ENCODE assay signal across 10 cellular contexts in the genomic region with DNA sequence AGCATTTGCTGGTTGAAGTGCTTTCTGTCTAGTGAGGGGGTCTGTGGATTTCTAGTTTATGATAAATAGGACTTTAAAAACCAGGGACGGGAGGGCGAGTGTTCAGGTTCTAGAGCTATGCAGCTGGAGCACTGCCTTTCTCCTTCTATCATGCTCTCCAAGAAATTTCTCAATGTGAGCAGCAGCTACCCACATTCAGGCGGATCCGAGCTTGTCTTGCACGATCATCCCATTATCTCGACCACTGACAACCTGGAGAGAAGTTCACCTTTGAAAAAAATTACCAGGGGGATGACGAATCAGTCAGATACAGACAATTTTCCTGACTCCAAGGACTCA. TPM values are rescaled to one million over a fixed set of nuclear protein-coding genes. Genes with fewer than 3 reads are reported as not detected.
DNase-seq lines count a peak whose midpoint lies in the region; ATAC-seq and TF ChIP-seq lines count a peak whose summit lies in the region.
"Had no signal": no experiment of that assay in that cellular context is flagged by ENCODE, and none has a peak within 500 bp of the region (broad histone marks: within the 10 kb centered on the region; RNA-seq: fewer than 3 reads in every experiment).

TSS of gene TBR1 (plus strand) at position 4 of the 339 bp plus-strand sequence. CDS start at position 118, 114 bp downstream.

- H3K4me3 ChIP-seq in NB4 (ENCODE audit: low read depth, low read length) (no peak within 1 kb of the TSS), coronary artery (peak within 1 kb of the TSS; percentile 74)

- no peak for TF ChIP-seq POLR2A in NB4 (IDR thresholded peaks at IDR 0.05; ENCODE audit: extremely low read depth, insufficient read length)

- H3K4me3 Mint-ChIP-seq in osteocyte (ENCODE audit: unreplicated experiment) = peak within 1 kb of the TSS; percentile 69

- no peak for ATAC-seq in GM18868 (IDR thresholded peaks at IDR 0.05; ENCODE audit: unreplicated experiment)

- no peak for TF ChIP-seq CTCF in NB4 (IDR thresholded peaks at IDR 0.05; ENCODE audit: low read depth, low read length)
- TF ChIP-seq CTCF in coronary artery (IDR thresholded peaks at IDR 0.05) = no peak
- TF ChIP-seq CTCF in osteocyte (IDR thresholded peaks at IDR 0.05) = no peak

- H3K36me3 Mint-ChIP-seq in osteocyte (ENCODE audit: unreplicated experiment) = peaks cover 10% of the 10 kb centered on the region

- H3K27ac ChIP-seq in coronary artery = no peak within 1 kb of the TSS

- H3K4me1 Mint-ChIP-seq in osteocyte (ENCODE audit: unreplicated experiment) = peaks cover 49% of the 10 kb centered on the region

- no peak within 1 kb of the TSS for H3K27ac Mint-ChIP-seq in osteocyte (ENCODE audit: unreplicated experiment)

- peaks cover 64% of the 10 kb centered on the region for H3K27me3 Mint-ChIP-seq in osteocyte (ENCODE audit: unreplicated experiment)

- H3K9me3 Mint-ChIP-seq in osteocyte (ENCODE audit: unreplicated experiment) = no peaks in the 10 kb centered on the region

- peak; percentile 61 for DNase-seq in DMS79 treated with DMSO at 0.1 percent for 48 hours (lab: John Stamatoyannopoulos, UW)
- no peak for DNase-seq in DMS79 (lab: John Stamatoyannopoulos, UW)
- peak; percentile 25 for DNase-seq in NB4 (ENCODE audit: low read depth)
- DNase-seq in coronary artery (ENCODE audit: low spot score) = no peak
- no peak for DNase-seq in osteocyte (ENCODE audit: extremely low spot score, unreplicated experiment)
- DNase-seq in NCI-H2029 treated with DMSO at 0.1 percent for 48 hours (lab: John Stamatoyannopoulos, UW) = no peak
- DNase-seq in putamen (ENCODE audit: low spot score) = no peak
- DNase-seq: 8988T, islet precursor cell had no signal

RNA-seq across cellular contexts. Expression of gene TBR1, which starts in this region (rescaled TPM):
- 0.30 TPM in 1 of 2 replicates, not detected in the other for total RNA-seq in osteocyte

Comparison
In these comparisons a context has a peak if more than half of its experiments do, and no peak if none do; other contexts are left out.
1. DNase-seq: peak in DMS79 treated with DMSO at 0.1 percent for 48 hours (single experiment) and NB4 (single experiment); none in DMS79 (single experiment), coronary artery (single experiment), osteocyte (single experiment), NCI-H2029 treated with DMSO at 0.1 percent for 48 hours (single experiment) and putamen (single experiment).